In the genomic region with DNA sequence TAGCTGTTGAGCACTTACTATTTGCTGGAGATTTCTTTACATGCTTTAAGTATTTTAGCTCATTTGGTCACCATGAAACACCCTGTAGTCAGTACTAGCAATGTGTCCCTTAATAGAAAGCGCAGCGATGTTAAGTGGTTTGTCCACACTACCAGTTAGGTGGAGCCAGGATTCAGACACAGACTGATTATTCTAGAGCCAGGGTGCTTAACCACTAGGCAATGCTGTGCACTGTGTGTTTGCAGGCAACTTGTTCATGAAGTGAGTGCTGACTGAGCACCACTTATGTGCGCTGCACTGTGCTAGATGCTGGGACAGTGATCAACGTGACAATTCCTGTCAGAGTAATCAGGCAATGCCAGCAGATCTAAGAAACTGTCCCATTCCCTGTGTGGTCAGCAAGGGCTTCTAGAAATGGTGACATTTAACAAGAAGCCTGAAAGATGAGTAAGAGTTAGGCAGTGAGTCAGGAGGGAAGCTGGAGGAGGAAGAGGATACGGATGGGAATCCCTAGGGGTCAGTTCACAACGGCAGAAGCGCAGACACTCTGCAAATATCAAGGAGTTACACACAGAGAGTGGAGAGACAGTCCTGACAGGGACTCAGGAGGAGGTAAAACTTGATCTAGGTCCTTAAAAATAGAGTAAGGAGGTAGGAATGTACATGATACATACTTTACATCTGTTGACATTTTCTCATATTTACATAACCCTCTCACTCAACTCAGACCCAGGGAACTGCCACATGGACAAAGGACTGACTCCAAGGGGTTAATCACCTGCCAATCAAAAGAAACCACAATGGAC, we compare ENCODE assay signal across 14 cellular contexts.
DNase-seq lines count a peak whose midpoint lies in the region; ATAC-seq and TF ChIP-seq lines count a peak whose summit lies in the region.
"Had no signal": no experiment of that assay in that cellular context is flagged by ENCODE, and none has a peak within 500 bp of the region (broad histone marks: within the 10 kb centered on the region; RNA-seq: fewer than 3 reads in every experiment).

No MANE protein-coding gene starts in this region.

- H3K4me1 ChIP-seq in mesodermal cell (ENCODE audit: control insufficient read depth, insufficient read depth, low read length, poor library complexity, severe bottlenecking): peaks cover 21% of the 10 kb centered on the region
- H3K4me1 ChIP-seq: tibial artery had no signal

- no peaks in the 10 kb centered on the region for H3K9me3 Mint-ChIP-seq in chondrocyte (ENCODE audit: low read depth)

- no peak overlapping the region for H3K4me3 ChIP-seq in mesodermal cell (ENCODE audit: extremely low read depth, insufficient read depth, low read length, poor library complexity, severe bottlenecking)
- H3K4me3 ChIP-seq: tibial artery had no signal

- peak; percentile 39 for DNase-seq in AG20443 (ENCODE audit: low spot score)
- peak; percentile 11 for DNase-seq in MV-4-11 (lab: John Stamatoyannopoulos, UW)
- no peak for DNase-seq in chondrocyte (ENCODE audit: low spot score)
- DNase-seq in NCI-H128 (lab: John Stamatoyannopoulos, UW; ENCODE audit: unreplicated experiment): no peak
- DNase-seq in occipital lobe (lab: John Stamatoyannopoulos, UW): no peak
- no peak for DNase-seq in activated CD4-positive, alpha-beta T cell treated with anti-CD3 and anti-CD28 coated beads for 4 hours
- DNase-seq: activated CD4-positive, CD25-positive, alpha-beta regulatory T cell treated with anti-CD3 and anti-CD28 coated beads, Interleukin-2, amount 50 U/mL, for 72 hours; CD4-positive, CD25-positive, alpha-beta regulatory T cell; foreskin keratinocyte; H7; NCI-H226; tibial artery had no signal

- H3K27ac Mint-ChIP-seq in chondrocyte (ENCODE audit: unreplicated experiment): peak overlapping the region; percentile 1
- H3K27ac Mint-ChIP-seq: CD4-positive, CD25-positive, alpha-beta regulatory T cell had no signal

- WGBS in mesodermal cell (ENCODE audit: insufficient coverage in 2 of 2), 2 experiments: 80 to 81% methylated on average over 5 to 7 of the region's 7 CpGs

- no peaks in the 10 kb centered on the region for H3K36me3 ChIP-seq in mesodermal cell (ENCODE audit: control insufficient read depth, insufficient read depth, low read length)
- H3K36me3 ChIP-seq: tibial artery had no signal

- H3K4me3 Mint-ChIP-seq in chondrocyte (ENCODE audit: unreplicated experiment): no peak overlapping the region
- H3K4me3 Mint-ChIP-seq: CD4-positive, CD25-positive, alpha-beta regulatory T cell had no signal

- no peak for ATAC-seq in GM18517 (IDR thresholded peaks at IDR 0.05; ENCODE audit: unreplicated experiment)
- ATAC-seq: foreskin keratinocyte had no signal

- H3K4me1 Mint-ChIP-seq in chondrocyte (ENCODE audit: low read depth): peaks cover 15% of the 10 kb centered on the region
- H3K4me1 Mint-ChIP-seq: CD4-positive, CD25-positive, alpha-beta regulatory T cell had no signal

- H3K36me3 Mint-ChIP-seq in chondrocyte (ENCODE audit: low read depth): no peaks in the 10 kb centered on the region
- H3K36me3 Mint-ChIP-seq: CD4-positive, CD25-positive, alpha-beta regulatory T cell had no signal

- no peak for TF ChIP-seq CTCF in chondrocyte (IDR thresholded peaks at IDR 0.05)

- no peaks in the 10 kb centered on the region for H3K9me3 ChIP-seq in mesodermal cell (ENCODE audit: control insufficient read depth, low read length)
- H3K9me3 ChIP-seq: tibial artery had no signal

- H3K27me3 Mint-ChIP-seq in chondrocyte (ENCODE audit: low read depth): peaks cover 18% of the 10 kb centered on the region

- peak overlapping the region; percentile 72 for H3K27ac ChIP-seq in mesodermal cell (ENCODE audit: low read depth, low read length, severe bottlenecking)
- H3K27ac ChIP-seq: foreskin keratinocyte, tibial artery had no signal

Comparison
In these comparisons a context has a peak if more than half of its experiments do, and no peak if none do; other contexts are left out.
1. DNase-seq: peak in AG20443 (single experiment) and MV-4-11 (single experiment); none in chondrocyte (single experiment), NCI-H128 (single experiment), occipital lobe (single experiment) and activated CD4-positive, alpha-beta T cell treated with anti-CD3 and anti-CD28 coated beads for 4 hours (0 of 2).